ENCODE assay signal across 1 cellular context in genomic region chr2:238286095-238286494, GRCh38.
TF ChIP-seq lines count a peak whose summit lies in the region.

No MANE protein-coding gene starts in this region.

TF ChIP-seq in HepG2, 621 proteins besides CTCF, POLR2A, EP300 and RAD21 (continued from another document and continues in another):
- TF ChIP-seq ZNF142 (CRISPR knock-in tag; IDR thresholded peaks at IDR 0.05) (peak; percentile 57; the same call in 1 of the 2 replicates), E2F5 (CRISPR knock-in tag; conservative IDR thresholded peaks at IDR 0.05) (no peak), ZNF550 (CRISPR knock-in tag; IDR thresholded peaks at IDR 0.05; ENCODE audit: borderline replicate concordance) (no peak), RFXAP (CRISPR knock-in tag; IDR thresholded peaks at IDR 0.05; ENCODE audit: borderline replicate concordance) (no peak), IRX3 (CRISPR knock-in tag; IDR thresholded peaks at IDR 0.05; ENCODE audit: borderline replicate concordance, low read depth) (no peak), HIVEP1 (CRISPR knock-in tag; IDR thresholded peaks at IDR 0.05) (no peak), GTF2F1 (IDR thresholded peaks at IDR 0.05; ENCODE audit: low read length) (no peak), SNAPC2 (CRISPR knock-in tag; IDR thresholded peaks at IDR 0.05) (no peak), THAP7 (CRISPR knock-in tag; IDR thresholded peaks at IDR 0.05) (no peak), NFE2 (CRISPR knock-in tag; IDR thresholded peaks at IDR 0.05) (no peak), REL (CRISPR knock-in tag; conservative IDR thresholded peaks at IDR 0.05) (no peak), ZNF350 (CRISPR knock-in tag; IDR thresholded peaks at IDR 0.05; ENCODE audit: borderline replicate concordance, low read depth) (0 out of 2 replicates have a peak, but pooled peaks have one; percentile 15), KDM3A (CRISPR knock-in tag; IDR thresholded peaks at IDR 0.05; ENCODE audit: low read depth) (no peak), SNAPC4 (CRISPR knock-in tag; IDR thresholded peaks at IDR 0.05) (no peak), PATZ1 (CRISPR knock-in tag; IDR thresholded peaks at IDR 0.05) (no peak), ZNF597 (CRISPR knock-in tag; IDR thresholded peaks at IDR 0.05) (no peak), GLI4 (CRISPR knock-in tag; IDR thresholded peaks at IDR 0.05; ENCODE audit: borderline replicate concordance) (no peak), AHR (CRISPR knock-in tag; IDR thresholded peaks at IDR 0.05) (no peak), ZNF251 (CRISPR knock-in tag; IDR thresholded peaks at IDR 0.05) (no peak), CEBPB (IDR thresholded peaks at IDR 0.05; ENCODE audit: borderline replicate concordance, low read depth, low read length) (no peak), ZNF33A (CRISPR knock-in tag; IDR thresholded peaks at IDR 0.05; ENCODE audit: borderline replicate concordance) (no peak), ZBTB33 (CRISPR knock-in tag; IDR thresholded peaks at IDR 0.05) (no peak), ZNF326 (CRISPR knock-in tag; IDR thresholded peaks at IDR 0.05; ENCODE audit: borderline replicate concordance) (no peak), TAF15 (IDR thresholded peaks at IDR 0.05; ENCODE audit: low read depth, low read length, poor library complexity, severe bottlenecking) (no peak), JARID2 (CRISPR knock-in tag; IDR thresholded peaks at IDR 0.05; ENCODE audit: insufficient replicate concordance) (no peak), ZNF431 (CRISPR knock-in tag; IDR thresholded peaks at IDR 0.05; ENCODE audit: borderline replicate concordance, low read depth) (no peak), ARNTL (CRISPR knock-in tag; IDR thresholded peaks at IDR 0.05) (0 out of 2 replicates have a peak, but pooled peaks have one; percentile 21), ZKSCAN8 (CRISPR knock-in tag; IDR thresholded peaks at IDR 0.05; ENCODE audit: borderline replicate concordance) (no peak), ZNF367 (CRISPR knock-in tag; IDR thresholded peaks at IDR 0.05; ENCODE audit: borderline replicate concordance) (no peak), BRF2 (CRISPR knock-in tag; IDR thresholded peaks at IDR 0.05) (peak; percentile 73), ZNF674 (CRISPR knock-in tag; IDR thresholded peaks at IDR 0.05; ENCODE audit: low read depth) (no peak), THAP9 (CRISPR knock-in tag; IDR thresholded peaks at IDR 0.05; ENCODE audit: borderline replicate concordance) (peak; percentile 20; the same call in 1 of the 2 replicates), ZNF749 (CRISPR knock-in tag; IDR thresholded peaks at IDR 0.05; ENCODE audit: borderline replicate concordance) (no peak), ZNF816 (CRISPR knock-in tag; IDR thresholded peaks at IDR 0.05; ENCODE audit: borderline replicate concordance) (no peak), RCOR2 (CRISPR knock-in tag; IDR thresholded peaks at IDR 0.05) (0 out of 2 replicates have a peak, but pooled peaks have one; percentile 4), CCAR2 (optimal IDR thresholded peaks at IDR 0.05; ENCODE audit: low read depth, low read length) (no peak), AGO2 (optimal IDR thresholded peaks at IDR 0.05; ENCODE audit: low read depth, low read length) (no peak), HNRNPH1 (optimal IDR thresholded peaks at IDR 0.05; ENCODE audit: low read depth, low read length) (no peak), ZNF501 (CRISPR knock-in tag; IDR thresholded peaks at IDR 0.05) (peak; percentile 49; the same call in 1 of the 2 replicates)
